Comparison of ENCODE assay signal across 1 cellular context in genomic region chr15:85542895-85543331, GRCh38.
TF ChIP-seq lines count a peak whose summit lies in the region.

No MANE protein-coding gene starts in this region.

TF ChIP-seq in GM23338, 12 proteins besides CTCF, POLR2A, EP300 and RAD21 (continued from another document):
- TF ChIP-seq ZNF462 (CRISPR knock-in tag; IDR thresholded peaks at IDR 0.05) (no peak), CREB1 (CRISPR knock-in tag; IDR thresholded peaks at IDR 0.05; ENCODE audit: low read depth) (no peak), NANOG (IDR thresholded peaks at IDR 0.05; ENCODE audit: borderline replicate concordance) (no peak), EZH2phosphoT487 (IDR thresholded peaks at IDR 0.05; ENCODE audit: unreplicated experiment) (no peak), JUNB (IDR thresholded peaks at IDR 0.05; ENCODE audit: unreplicated experiment) (no peak), ZNF331 (CRISPR knock-in tag; IDR thresholded peaks at IDR 0.05; ENCODE audit: low read depth) (no peak), ETS1 (IDR thresholded peaks at IDR 0.05) (no peak), POLR2AphosphoS5 (IDR thresholded peaks at IDR 0.05; ENCODE audit: low read depth) (no peak), EZH2 (IDR thresholded peaks at IDR 0.05; ENCODE audit: low read depth, unreplicated experiment) (no peak)
TF ChIP-seq in GM23338: peak in this region for 0.
